1 cellular context compared by ENCODE assay signal in genomic region chr14:91417983-91418386, GRCh38.
TF ChIP-seq lines count a peak whose summit lies in the region.

No MANE protein-coding gene starts in this region.

TF ChIP-seq in K562, 482 proteins besides CTCF, POLR2A, EP300 and RAD21 (continued from another document and continues in another):
- TF ChIP-seq, protein P1, sequence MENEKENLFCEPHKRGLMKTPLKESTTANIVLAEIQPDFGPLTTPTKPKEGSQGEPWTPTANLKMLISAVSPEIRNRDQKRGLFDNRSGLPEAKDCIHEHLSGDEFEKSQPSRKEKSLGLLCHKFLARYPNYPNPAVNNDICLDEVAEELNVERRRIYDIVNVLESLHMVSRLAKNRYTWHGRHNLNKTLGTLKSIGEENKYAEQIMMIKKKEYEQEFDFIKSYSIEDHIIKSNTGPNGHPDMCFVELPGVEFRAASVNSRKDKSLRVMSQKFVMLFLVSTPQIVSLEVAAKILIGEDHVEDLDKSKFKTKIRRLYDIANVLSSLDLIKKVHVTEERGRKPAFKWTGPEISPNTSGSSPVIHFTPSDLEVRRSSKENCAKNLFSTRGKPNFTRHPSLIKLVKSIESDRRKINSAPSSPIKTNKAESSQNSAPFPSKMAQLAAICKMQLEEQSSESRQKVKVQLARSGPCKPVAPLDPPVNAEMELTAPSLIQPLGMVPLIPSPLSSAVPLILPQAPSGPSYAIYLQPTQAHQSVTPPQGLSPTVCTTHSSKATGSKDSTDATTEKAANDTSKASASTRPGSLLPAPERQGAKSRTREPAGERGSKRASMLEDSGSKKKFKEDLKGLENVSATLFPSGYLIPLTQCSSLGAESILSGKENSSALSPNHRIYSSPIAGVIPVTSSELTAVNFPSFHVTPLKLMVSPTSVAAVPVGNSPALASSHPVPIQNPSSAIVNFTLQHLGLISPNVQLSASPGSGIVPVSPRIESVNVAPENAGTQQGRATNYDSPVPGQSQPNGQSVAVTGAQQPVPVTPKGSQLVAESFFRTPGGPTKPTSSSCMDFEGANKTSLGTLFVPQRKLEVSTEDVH (IDR thresholded peaks at IDR 0.05; ENCODE audit: low read depth, partially characterized antibody) = no peak
- TF ChIP-seq ETV1 (tag; conservative IDR thresholded peaks at IDR 0.05; ENCODE audit: low read depth) (no peak), TAF15 (IDR thresholded peaks at IDR 0.05; ENCODE audit: low read depth, low read length) (no peak), SIX5 (IDR thresholded peaks at IDR 0.05; ENCODE audit: borderline replicate concordance in 1 of 2, insufficient read depth in 1 of 2, low read depth in 1 of 2, low read length in 2 of 2) (no peak), HDAC2 (IDR thresholded peaks at IDR 0.05) (no peak), PML (IDR thresholded peaks at IDR 0.05; ENCODE audit: low read length) (no peak), BRCA1 (IDR thresholded peaks at IDR 0.05) (no peak), BRCA1 (CRISPR knock-in tag; IDR thresholded peaks at IDR 0.05) (no peak), CHD7 (IDR thresholded peaks at IDR 0.05; ENCODE audit: low read depth, low read length) (no peak), XRCC3 (IDR thresholded peaks at IDR 0.05) (no peak), ZNF232 (CRISPR knock-in tag; IDR thresholded peaks at IDR 0.05) (peak; percentile 97), ZNF347 (CRISPR knock-in tag; IDR thresholded peaks at IDR 0.05; ENCODE audit: low read depth) (no peak), RBM34 (IDR thresholded peaks at IDR 0.05; ENCODE audit: borderline replicate concordance, insufficient read depth, low read length) (no peak), ZNF699 (CRISPR knock-in tag; IDR thresholded peaks at IDR 0.05; ENCODE audit: insufficient replicate concordance) (no peak), KDM5B (IDR thresholded peaks at IDR 0.05; ENCODE audit: insufficient replicate concordance, low read depth, low read length) (peak; percentile 6), ZNF121 (CRISPR knock-in tag; conservative IDR thresholded peaks at IDR 0.05) (peak; percentile 73), POLR2B (IDR thresholded peaks at IDR 0.05; ENCODE audit: low read depth, partially characterized antibody) (no peak), ZNF696 (CRISPR knock-in tag; conservative IDR thresholded peaks at IDR 0.05) (no peak), TBP (optimal IDR thresholded peaks at IDR 0.05; ENCODE audit: low read depth, low read length) (no peak), HNRNPLL (IDR thresholded peaks at IDR 0.05; ENCODE audit: low read depth, low read length, poor library complexity, severe bottlenecking) (no peak), GATAD2A (IDR thresholded peaks at IDR 0.05) (no peak), MCM3 (IDR thresholded peaks at IDR 0.05) (no peak), POU5F1 (IDR thresholded peaks at IDR 0.05; ENCODE audit: borderline replicate concordance, low read depth, low read length, partially characterized antibody) (no peak), ETV5 (CRISPR knock-in tag; IDR thresholded peaks at IDR 0.05; ENCODE audit: low read depth) (no peak), BHLHE40 (IDR thresholded peaks at IDR 0.05; ENCODE audit: low read length) (peak; percentile 83), ZNF12 (CRISPR knock-in tag; IDR thresholded peaks at IDR 0.05) (no peak), ZNF76 (CRISPR knock-in tag; IDR thresholded peaks at IDR 0.05; ENCODE audit: borderline replicate concordance) (no peak), ZBTB8A (IDR thresholded peaks at IDR 0.05; ENCODE audit: partially characterized antibody) (no peak), HDAC3 (IDR thresholded peaks at IDR 0.05; ENCODE audit: borderline replicate concordance, partially characterized antibody) (no peak), SAFB (IDR thresholded peaks at IDR 0.05; ENCODE audit: borderline replicate concordance, low read depth, low read length) (no peak), RBM17 (IDR thresholded peaks at IDR 0.05; ENCODE audit: borderline replicate concordance, low read depth, low read length) (no peak)
- TF ChIP-seq, protein P2, sequence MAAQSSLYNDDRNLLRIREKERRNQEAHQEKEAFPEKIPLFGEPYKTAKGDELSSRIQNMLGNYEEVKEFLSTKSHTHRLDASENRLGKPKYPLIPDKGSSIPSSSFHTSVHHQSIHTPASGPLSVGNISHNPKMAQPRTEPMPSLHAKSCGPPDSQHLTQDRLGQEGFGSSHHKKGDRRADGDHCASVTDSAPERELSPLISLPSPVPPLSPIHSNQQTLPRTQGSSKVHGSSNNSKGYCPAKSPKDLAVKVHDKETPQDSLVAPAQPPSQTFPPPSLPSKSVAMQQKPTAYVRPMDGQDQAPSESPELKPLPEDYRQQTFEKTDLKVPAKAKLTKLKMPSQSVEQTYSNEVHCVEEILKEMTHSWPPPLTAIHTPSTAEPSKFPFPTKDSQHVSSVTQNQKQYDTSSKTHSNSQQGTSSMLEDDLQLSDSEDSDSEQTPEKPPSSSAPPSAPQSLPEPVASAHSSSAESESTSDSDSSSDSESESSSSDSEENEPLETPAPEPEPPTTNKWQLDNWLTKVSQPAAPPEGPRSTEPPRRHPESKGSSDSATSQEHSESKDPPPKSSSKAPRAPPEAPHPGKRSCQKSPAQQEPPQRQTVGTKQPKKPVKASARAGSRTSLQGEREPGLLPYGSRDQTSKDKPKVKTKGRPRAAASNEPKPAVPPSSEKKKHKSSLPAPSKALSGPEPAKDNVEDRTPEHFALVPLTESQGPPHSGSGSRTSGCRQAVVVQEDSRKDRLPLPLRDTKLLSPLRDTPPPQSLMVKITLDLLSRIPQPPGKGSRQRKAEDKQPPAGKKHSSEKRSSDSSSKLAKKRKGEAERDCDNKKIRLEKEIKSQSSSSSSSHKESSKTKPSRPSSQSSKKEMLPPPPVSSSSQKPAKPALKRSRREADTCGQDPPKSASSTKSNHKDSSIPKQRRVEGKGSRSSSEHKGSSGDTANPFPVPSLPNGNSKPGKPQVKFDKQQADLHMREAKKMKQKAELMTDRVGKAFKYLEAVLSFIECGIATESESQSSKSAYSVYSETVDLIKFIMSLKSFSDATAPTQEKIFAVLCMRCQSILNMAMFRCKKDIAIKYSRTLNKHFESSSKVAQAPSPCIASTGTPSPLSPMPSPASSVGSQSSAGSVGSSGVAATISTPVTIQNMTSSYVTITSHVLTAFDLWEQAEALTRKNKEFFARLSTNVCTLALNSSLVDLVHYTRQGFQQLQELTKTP (IDR thresholded peaks at IDR 0.05; ENCODE audit: low read depth in 1 of 2, partially characterized antibody in 2 of 2) = no peak
- TF ChIP-seq, protein P3, sequence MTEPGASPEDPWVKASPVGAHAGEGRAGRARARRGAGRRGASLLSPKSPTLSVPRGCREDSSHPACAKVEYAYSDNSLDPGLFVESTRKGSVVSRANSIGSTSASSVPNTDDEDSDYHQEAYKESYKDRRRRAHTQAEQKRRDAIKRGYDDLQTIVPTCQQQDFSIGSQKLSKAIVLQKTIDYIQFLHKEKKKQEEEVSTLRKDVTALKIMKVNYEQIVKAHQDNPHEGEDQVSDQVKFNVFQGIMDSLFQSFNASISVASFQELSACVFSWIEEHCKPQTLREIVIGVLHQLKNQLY (CRISPR knock-in tag; conservative IDR thresholded peaks at IDR 0.05) = peak in 1 of 2 experiments; percentile 86; a peak in 1 of 4 replicates
- TF ChIP-seq, protein P4, sequence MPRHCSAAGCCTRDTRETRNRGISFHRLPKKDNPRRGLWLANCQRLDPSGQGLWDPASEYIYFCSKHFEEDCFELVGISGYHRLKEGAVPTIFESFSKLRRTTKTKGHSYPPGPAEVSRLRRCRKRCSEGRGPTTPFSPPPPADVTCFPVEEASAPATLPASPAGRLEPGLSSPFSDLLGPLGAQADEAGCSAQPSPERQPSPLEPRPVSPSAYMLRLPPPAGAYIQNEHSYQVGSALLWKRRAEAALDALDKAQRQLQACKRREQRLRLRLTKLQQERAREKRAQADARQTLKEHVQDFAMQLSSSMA (CRISPR knock-in tag; IDR thresholded peaks at IDR 0.05) = no peak
- TF ChIP-seq, protein P5, sequence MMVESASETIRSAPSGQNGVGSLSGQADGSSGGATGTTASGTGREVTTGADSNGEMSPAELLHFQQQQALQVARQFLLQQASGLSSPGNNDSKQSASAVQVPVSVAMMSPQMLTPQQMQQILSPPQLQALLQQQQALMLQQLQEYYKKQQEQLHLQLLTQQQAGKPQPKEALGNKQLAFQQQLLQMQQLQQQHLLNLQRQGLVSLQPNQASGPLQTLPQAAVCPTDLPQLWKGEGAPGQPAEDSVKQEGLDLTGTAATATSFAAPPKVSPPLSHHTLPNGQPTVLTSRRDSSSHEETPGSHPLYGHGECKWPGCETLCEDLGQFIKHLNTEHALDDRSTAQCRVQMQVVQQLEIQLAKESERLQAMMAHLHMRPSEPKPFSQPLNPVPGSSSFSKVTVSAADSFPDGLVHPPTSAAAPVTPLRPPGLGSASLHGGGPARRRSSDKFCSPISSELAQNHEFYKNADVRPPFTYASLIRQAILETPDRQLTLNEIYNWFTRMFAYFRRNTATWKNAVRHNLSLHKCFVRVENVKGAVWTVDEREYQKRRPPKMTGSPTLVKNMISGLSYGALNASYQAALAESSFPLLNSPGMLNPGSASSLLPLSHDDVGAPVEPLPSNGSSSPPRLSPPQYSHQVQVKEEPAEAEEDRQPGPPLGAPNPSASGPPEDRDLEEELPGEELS (CRISPR knock-in tag; IDR thresholded peaks at IDR 0.05; ENCODE audit: borderline replicate concordance) = peak; percentile 100
- TF ChIP-seq, protein P6, sequence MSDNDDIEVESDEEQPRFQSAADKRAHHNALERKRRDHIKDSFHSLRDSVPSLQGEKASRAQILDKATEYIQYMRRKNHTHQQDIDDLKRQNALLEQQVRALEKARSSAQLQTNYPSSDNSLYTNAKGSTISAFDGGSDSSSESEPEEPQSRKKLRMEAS (CRISPR knock-in tag; IDR thresholded peaks at IDR 0.05) = peak; percentile 98
